ENCODE assay signal across 15 cellular contexts in genomic region chr17:3959921-3960601, GRCh38. TPM values are rescaled to one million over a fixed set of nuclear protein-coding genes. Genes with fewer than 3 reads are reported as not detected.
DNase-seq lines count a peak whose midpoint lies in the region; ATAC-seq and TF ChIP-seq lines count a peak whose summit lies in the region.
"Had no signal": no experiment of that assay in that cellular context is flagged by ENCODE, and none has a peak within 500 bp of the region (broad histone marks: within the 10 kb centered on the region; RNA-seq: fewer than 3 reads in every experiment).

No MANE protein-coding gene starts in this region.

- no peak overlapping the region for H4K8ac ChIP-seq in neuronal stem cell (ENCODE audit: low read depth, low read length)

- H2BK12ac ChIP-seq in neuronal stem cell (ENCODE audit: low read length), result no peak overlapping the region

- H2AFZ ChIP-seq in neuronal stem cell (ENCODE audit: low read length), result no peak overlapping the region

- intact Hi-C loops in activated CD4-positive, alpha-beta T cell treated with anti-CD3 and anti-CD28 coated beads for 36 hours (cut with DNase I, micrococcal nuclease), result loop anchor here (5.0 to 10.0 kb wide), 7 partner anchors 42 to 1565 kb away; partner anchors contain the start of genes ARRB2 (in 1 of the 2), CYB5D2 (in 1 of the 2), PFN1 (in 1 of the 2) and RNF167 (in 1 of the 2)
- intact Hi-C loops in adrenal gland (cut with DNase I), result no loop called here
- intact Hi-C loops in lower leg skin (cut with DNase I; ENCODE audit: low total_unique reads), result no loop called here

- peak overlapping the region in 4 of 5 donors; percentile 34 to 79 (median 76) for H3K27ac ChIP-seq in adrenal gland
- H3K27ac ChIP-seq in neuronal stem cell (replicated peaks; ENCODE audit: low read length), result no peak overlapping the region
- H3K27ac ChIP-seq: foreskin keratinocyte, RWPE1 had no signal

- no peak overlapping the region for H3K4ac ChIP-seq in neuronal stem cell (ENCODE audit: low read length)

- H2BK15ac ChIP-seq in neuronal stem cell (ENCODE audit: low read length), result no peak overlapping the region

- H3K4me3 Mint-ChIP-seq in activated CD4-positive, alpha-beta T cell treated with anti-CD3 and anti-CD28 coated beads for 36 hours, result peak overlapping the region; percentile 0
- peak overlapping the region; percentile 87 to 98 (median 92) for H3K4me3 Mint-ChIP-seq in IgD-negative memory B cell
- H3K4me3 Mint-ChIP-seq: HFFc6 had no signal

- peaks cover 12% of the 10 kb centered on the region for H3K27me3 ChIP-seq in adrenal gland
- peaks cover 23 to 85% (median 38%) of the 10 kb centered on the region in 3 experiments for H3K27me3 ChIP-seq in neuronal stem cell (ENCODE audit: control insufficient read depth in 3 of 3, insufficient read depth in 3 of 3, low read depth in 1 of 3, low read length in 3 of 3)

- peaks cover 2% of the 10 kb centered on the region for H3K79me1 ChIP-seq in neuronal stem cell (ENCODE audit: low read depth, low read length)

- no peaks in the 10 kb centered on the region for H3K9me3 Mint-ChIP-seq in activated CD4-positive, alpha-beta T cell treated with anti-CD3 and anti-CD28 coated beads for 36 hours (ENCODE audit: low read depth)
- no peaks in the 10 kb centered on the region for H3K9me3 Mint-ChIP-seq in IgD-negative memory B cell
- H3K9me3 Mint-ChIP-seq: HFFc6 had no signal

- H3K9ac ChIP-seq in neuronal stem cell (ENCODE audit: low read depth, low read length, poor library complexity), result no peak overlapping the region

- CTCF ChIA-PET in activated CD4-positive, alpha-beta T cell treated with anti-CD3 and anti-CD28 coated beads for 36 hours (lab: Charles Lee), result interaction anchor here (0.7 to 1.0 kb wide), 2 partner anchors 93 to 222 kb away, joined by 3 read pairs; no protein-coding TSS in a partner anchor

- H3K36me3 Mint-ChIP-seq in activated CD4-positive, alpha-beta T cell treated with anti-CD3 and anti-CD28 coated beads for 36 hours (ENCODE audit: low read depth), result peaks cover 10% of the 10 kb centered on the region
- peaks cover 9% of the 10 kb centered on the region for H3K36me3 Mint-ChIP-seq in IgD-negative memory B cell

- no peak overlapping the region for H2AK5ac ChIP-seq in neuronal stem cell (ENCODE audit: low read depth, low read length)

- no peak overlapping the region for H4K91ac ChIP-seq in neuronal stem cell (ENCODE audit: low read depth, low read length, poor library complexity)

- no peaks in the 10 kb centered on the region for H3K36me3 ChIP-seq in adrenal gland (replicated peaks in 1 of 2)
- H3K36me3 ChIP-seq in neuronal stem cell (replicated peaks in 1 of 2; ENCODE audit: control insufficient read depth in 2 of 2, insufficient read depth in 2 of 2, low read length in 2 of 2), result no peaks in the 10 kb centered on the region

- WGBS in adrenal gland, 4 donors, result 93 to 95% (median 94%) methylated on average over 12 to 14 of the region's 14 CpGs
- no CpG with 5 or more reads among the region's 14 CpGs for WGBS in neuronal stem cell (ENCODE audit: extremely low coverage in 2 of 2, insufficient read length in 2 of 2, insufficient replicate concordance in 1 of 2), 2 donors
- WGBS in lower leg skin, 2 donors, result 87 to 88% methylated on average over 14 of the region's 14 CpGs

- TF ChIP-seq POLR2A in adrenal gland (IDR thresholded peaks at IDR 0.05), result no peak
- TF ChIP-seq POLR2A in lower leg skin (IDR thresholded peaks at IDR 0.05), result no peak

- no peak overlapping the region for H3K23ac ChIP-seq in neuronal stem cell (ENCODE audit: low read depth, low read length, poor library complexity)

- no peak overlapping the region for H2BK120ac ChIP-seq in neuronal stem cell (ENCODE audit: low read depth, low read length)

- H3K18ac ChIP-seq in neuronal stem cell (ENCODE audit: low read length), result peak overlapping the region; percentile 53

- H3K27ac Mint-ChIP-seq in activated CD4-positive, alpha-beta T cell treated with anti-CD3 and anti-CD28 coated beads for 36 hours, result peak overlapping the region; percentile 91
- H3K27ac Mint-ChIP-seq in IgD-negative memory B cell, result peak overlapping the region in 2 of 3 donors; percentile 34 to 88
- H3K27ac Mint-ChIP-seq: HFFc6 had no signal

- peaks cover 62% of the 10 kb centered on the region for H3K4me1 Mint-ChIP-seq in activated CD4-positive, alpha-beta T cell treated with anti-CD3 and anti-CD28 coated beads for 36 hours
- peaks cover 32 to 58% (median 47%) of the 10 kb centered on the region in 3 donors for H3K4me1 Mint-ChIP-seq in IgD-negative memory B cell

- ATAC-seq in activated CD4-positive, alpha-beta T cell treated with anti-CD3 and anti-CD28 coated beads for 36 hours, result no peak
- ATAC-seq in GM18520 (IDR thresholded peaks at IDR 0.05; ENCODE audit: unreplicated experiment), result no peak
- ATAC-seq: foreskin keratinocyte had no signal

- H3K9me3 ChIP-seq in adrenal gland (replicated peaks in 1 of 3) (no peaks in the 10 kb centered on the region), neuronal stem cell (replicated peaks in 1 of 2; ENCODE audit: control insufficient read depth in 2 of 2, insufficient read depth in 1 of 2, low read depth in 1 of 2, low read length in 2 of 2) (no peaks in the 10 kb centered on the region)

- no peaks in the 10 kb centered on the region for H3K27me3 Mint-ChIP-seq in activated CD4-positive, alpha-beta T cell treated with anti-CD3 and anti-CD28 coated beads for 36 hours
- no peaks in the 10 kb centered on the region for H3K27me3 Mint-ChIP-seq in IgD-negative memory B cell

- H3K14ac ChIP-seq in neuronal stem cell (ENCODE audit: low read length), result no peak overlapping the region

- H3K4me3 ChIP-seq in adrenal gland (no peak overlapping the region), neuronal stem cell (ENCODE audit: low read length in 2 of 2) (no peak overlapping the region), lower leg skin (ENCODE audit: low read depth, poor library complexity, severe bottlenecking) (no peak overlapping the region)

- H3K4me1 ChIP-seq in adrenal gland (replicated peaks in 1 of 2) (peaks cover 13 to 38% of the 10 kb centered on the region in 2 donors), neuronal stem cell (ENCODE audit: control insufficient read depth in 2 of 2, insufficient read depth in 1 of 2, low read depth in 1 of 2, low read length in 2 of 2) (no peaks in the 10 kb centered on the region)
- H3K4me1 ChIP-seq: foreskin keratinocyte had no signal

- no peak for DNase-seq in activated CD4-positive, alpha-beta T cell treated with anti-CD3 and anti-CD28 coated beads for 36 hours
- no peak for DNase-seq in activated CD4-positive, alpha-beta T cell treated with anti-CD3 and anti-CD28 coated beads, Interleukin-2, amount 50 U/mL, for 48 hours
- DNase-seq in adrenal gland, result no peak
- DNase-seq in neuronal stem cell (ENCODE audit: low spot score), result no peak
- no peak for DNase-seq in activated CD4-positive, CD25-positive, alpha-beta regulatory T cell treated with anti-CD3 and anti-CD28 coated beads, Interleukin-2, amount 50 U/mL, for 72 hours
- no peak for DNase-seq in lower leg skin (ENCODE audit: low spot score in 2 of 2)
- DNase-seq: activated gamma-delta T cell treated with Interleukin-2 at 50 U/mL for 16 hours, foreskin keratinocyte, GDM1, Kasumi-1, kidney glomerular epithelial cell had no signal

- POLR2A ChIA-PET in activated CD4-positive, alpha-beta T cell treated with anti-CD3 and anti-CD28 coated beads for 36 hours (lab: Charles Lee), result no interaction called here

- H2BK5ac ChIP-seq in neuronal stem cell (ENCODE audit: low read length), result no peak overlapping the region

- TF ChIP-seq CTCF in adrenal gland (IDR thresholded peaks at IDR 0.05) (no peak), lower leg skin (IDR thresholded peaks at IDR 0.05) (no peak)

- H3K4me2 ChIP-seq in neuronal stem cell (ENCODE audit: insufficient read depth, low read length, poor library complexity, severe bottlenecking), result no peak overlapping the region

RNA-seq across cellular contexts. Expression of gene ATP2A3, which starts 4.2 kb away (rescaled TPM):
- 10 to 100 TPM; 92.6 to 98.3 TPM for total RNA-seq in activated CD4-positive, alpha-beta T cell treated with anti-CD3 and anti-CD28 coated beads for 36 hours
- polyA plus RNA-seq in IgD-negative memory B cell, result 155 TPM
- 10 to 100 TPM; 12.1 to 29.1 (median 15.9) TPM for total RNA-seq in adrenal gland
- 10 to 100 TPM in 2 of 3 donors, 1 to 10 TPM in 1; 3.7 to 27.1 (median 26.1) TPM for polyA plus RNA-seq in adrenal gland
- polyA plus RNA-seq in neuronal stem cell (2013, experiment 1 of 2), result 1.7 TPM
- polyA plus RNA-seq in neuronal stem cell (2013, experiment 2 of 2), result 2.6 TPM
- total RNA-seq in lower leg skin, result 10 to 100 TPM in 3 of 4 donors, 1 to 10 TPM in 1; 8.5 to 60.7 (median 36.4) TPM

RNA-seq across cellular contexts. Expression of gene P2RX1, which starts 43.8 kb away (rescaled TPM):
- total RNA-seq in activated CD4-positive, alpha-beta T cell treated with anti-CD3 and anti-CD28 coated beads for 36 hours, result under 1 TPM; 0.72 to 0.89 TPM
- polyA plus RNA-seq in IgD-negative memory B cell (2.4 TPM), adrenal gland (1 to 10 TPM in 2 of 3 donors, under 1 TPM in 1; 0.59 to 8.6 (median 3.3) TPM)
- total RNA-seq in adrenal gland (1 to 10 TPM in 4 of 8 donors, under 1 TPM in 4; 0.42 to 2.1 (median 0.92) TPM), lower leg skin (1 to 10 TPM in 2 of 4 donors, under 1 TPM in 2; 0.56 to 5.0 (median 1.0) TPM)
- polyA plus RNA-seq in neuronal stem cell (2013, experiment 1 of 2), result not detected
- not detected for polyA plus RNA-seq in neuronal stem cell (2013, experiment 2 of 2)
- total RNA-seq: foreskin keratinocyte had no signal
- polyA plus RNA-seq: foreskin keratinocyte had no signal

Comparison
In these comparisons a context has a peak if more than half of its experiments do, and no peak if none do; other contexts are left out.
1. intact Hi-C loops: an anchor here in activated CD4-positive, alpha-beta T cell treated with anti-CD3 and anti-CD28 coated beads for 36 hours (5.0 to 10.0 kb wide); none called in adrenal gland and lower leg skin.